In genomic region chr10:71864861-71865473, GRCh38 we compare ENCODE assay signal across 17 cellular contexts. TPM values are rescaled to one million over a fixed set of nuclear protein-coding genes. Genes with fewer than 3 reads are reported as not detected.
DNase-seq lines count a peak whose midpoint lies in the region; ATAC-seq, FAIRE-seq and TF ChIP-seq lines count a peak whose summit lies in the region.
"Had no signal": no experiment of that assay in that cellular context is flagged by ENCODE, and none has a peak within 500 bp of the region (broad histone marks: within the 10 kb centered on the region; RNA-seq: fewer than 3 reads in every experiment).

No MANE protein-coding gene starts in this region.

- no peak for FAIRE-seq in bronchial epithelial cell (lab: Jason Lieb, UNC)

- no peaks in the 10 kb centered on the region for H3K9me3 ChIP-seq in psoas muscle
- H3K9me3 ChIP-seq: ovary had no signal

- DNase-seq in ELR (ENCODE audit: low read depth) (peak; percentile 75), MV-4-11 (lab: John Stamatoyannopoulos, UW) (peak; percentile 87), bronchial epithelial cell (ENCODE audit: low read depth) (peak; percentile 24), psoas muscle (no peak), NCI-H345 (lab: John Stamatoyannopoulos, UW) (no peak)
- no peak for DNase-seq in activated naive CD4-positive, alpha-beta T cell (lab: John Stamatoyannopoulos, UW)
- no peak for DNase-seq in activated effector memory CD4-positive, alpha-beta T cell treated with anti-CD3 and anti-CD28 coated beads, Interleukin-2, amount 50 U/mL, for 16 hours
- DNase-seq: activated CD4-positive, alpha-beta T cell treated with anti-CD3 and anti-CD28 coated beads, Interleukin-2, amount 50 U/mL, for 4 hours; DMS153; effector CD4-positive, alpha-beta T cell; hypothalamus; mesendoderm; NCI-H1092 treated with DMSO at 0.1 percent for 48 hours; NCI-H69; stimulated activated CD4-positive, alpha-beta T cell treated with anti-CD3 and anti-CD28 coated beads, Interleukin-1b, Interleukin-23, amount 100 ng/mL, for 48 hours; stimulated activated naive B cell treated with anti-CD40 and anti-IgM and Interleukin-4, amounts not matched to agents 10 μg/mL and 1 μg/mL and 100 μg/mL, for 72 hours had no signal

- H3K4me3 ChIP-seq in bronchial epithelial cell (ENCODE audit: low read depth, low read length), result no peak overlapping the region
- no peak overlapping the region for H3K4me3 ChIP-seq in psoas muscle
- H3K4me3 ChIP-seq: ovary had no signal

- TF ChIP-seq CTCF in bronchial epithelial cell (IDR thresholded peaks at IDR 0.05; ENCODE audit: insufficient read depth, low read length, severe bottlenecking), result no peak
- TF ChIP-seq CTCF in psoas muscle (IDR thresholded peaks at IDR 0.05), result no peak

- 67 to 80% (median 73%) methylated on average over 6 of the region's 6 CpGs for WGBS in psoas muscle, 3 donors

- peaks cover 44% of the 10 kb centered on the region for H3K4me1 ChIP-seq in psoas muscle

- H3K27me3 ChIP-seq in bronchial epithelial cell (ENCODE audit: control insufficient read depth, insufficient read depth, low read length) (no peaks in the 10 kb centered on the region), psoas muscle (ENCODE audit: insufficient read depth in 3 of 3, low read length in 2 of 3) (no peaks in the 10 kb centered on the region)
- H3K27me3 ChIP-seq: ovary had no signal

- no peak for ATAC-seq in psoas muscle
- ATAC-seq: stimulated activated naive B cell treated with anti-CD40 and anti-IgM and Interleukin-4, amounts not matched to agents 10 μg/mL and 1 μg/mL and 100 μg/mL, for 72 hours had no signal

- H3K27ac ChIP-seq in psoas muscle, result peak overlapping the region; percentile 46
- H3K27ac ChIP-seq: ovary had no signal

- H3K36me3 ChIP-seq in bronchial epithelial cell (ENCODE audit: control insufficient read depth, insufficient read depth, low read length) (no peaks in the 10 kb centered on the region), psoas muscle (ENCODE audit: insufficient read depth in 1 of 2, low read depth in 1 of 2) (no peaks in the 10 kb centered on the region)
- H3K36me3 ChIP-seq: ovary had no signal

- intact Hi-C loops in psoas muscle (cut with DNase I), result no loop called here

RNA-seq across cellular contexts. Expression of gene PSAP, which starts 13.9 kb away (rescaled TPM):
- total RNA-seq in bronchial epithelial cell, result 1,098 and 1,124 TPM in 2 replicates
- 1,000 to 10,000 TPM in 3 of 4 donors, 100 to 1,000 TPM in 1; 885 to 1,725 (median 1,143) TPM for total RNA-seq in psoas muscle
- polyA plus RNA-seq in psoas muscle, result 1,000 to 10,000 TPM in 1 of 3 donors, 100 to 1,000 TPM in 2; 634 to 1,049 (median 695) TPM

Comparison
In these comparisons a context has a peak if more than half of its experiments do, and no peak if none do; other contexts are left out.
1. DNase-seq: peak in ELR (single experiment), MV-4-11 (single experiment) and bronchial epithelial cell (single experiment); none in psoas muscle (0 of 2), NCI-H345 (single experiment), activated naive CD4-positive, alpha-beta T cell (0 of 4) and activated effector memory CD4-positive, alpha-beta T cell treated with anti-CD3 and anti-CD28 coated beads, Interleukin-2, amount 50 U/mL, for 16 hours (single experiment).